1 cellular context compared by ENCODE assay signal in the genomic region with DNA sequence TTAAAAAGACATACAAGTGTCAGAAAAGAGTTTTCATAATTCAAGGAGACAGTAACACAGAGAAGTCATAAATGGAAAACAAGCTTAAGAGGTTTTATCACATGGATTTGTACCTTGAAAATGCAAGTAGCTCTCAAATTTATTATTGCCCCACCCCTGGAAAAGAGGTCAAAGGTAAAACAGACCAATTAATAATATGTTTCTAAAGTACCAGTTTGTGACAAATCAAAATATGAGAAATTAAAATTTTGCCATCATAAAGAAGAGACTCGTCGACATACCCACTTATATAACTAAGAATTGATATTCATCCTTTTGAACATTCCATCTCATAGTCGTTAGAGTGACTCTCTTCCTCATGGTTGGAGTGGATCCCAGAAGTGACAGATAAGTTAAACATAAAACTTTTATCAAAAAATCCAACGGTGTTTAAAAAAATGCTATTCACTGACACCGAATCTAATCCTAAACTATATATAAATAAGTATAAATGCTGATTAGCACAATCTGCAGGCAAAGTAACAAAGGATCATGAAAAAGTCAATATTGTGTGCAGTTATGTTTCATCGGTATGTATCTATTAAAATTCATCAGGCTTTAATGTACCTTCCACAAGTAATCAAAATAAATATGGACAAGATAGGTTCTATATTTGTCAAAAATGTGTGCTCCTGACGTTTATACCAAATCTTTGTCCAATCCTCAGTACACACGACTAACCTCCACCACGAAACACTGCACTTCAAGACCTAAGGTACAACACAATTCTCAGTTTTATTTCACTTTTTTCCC.
TF ChIP-seq lines count a peak whose summit lies in the region.

No MANE protein-coding gene starts in this region.

TF ChIP-seq in endothelial cell of umbilical vein, 7 proteins besides CTCF, POLR2A, EP300 and RAD21 (continued from another document):
- no peak for TF ChIP-seq FOS (IDR thresholded peaks at IDR 0.05; ENCODE audit: borderline replicate concordance, insufficient read depth, low read length)
